ENCODE assay signal across 17 cellular contexts in genomic region chr15:67914028-67914427, GRCh38.
DNase-seq lines count a peak whose midpoint lies in the region; ATAC-seq and TF ChIP-seq lines count a peak whose summit lies in the region.
"Had no signal": no experiment of that assay in that cellular context is flagged by ENCODE, and none has a peak within 500 bp of the region (broad histone marks: within the 10 kb centered on the region; RNA-seq: fewer than 3 reads in every experiment).

No MANE protein-coding gene starts in this region.

- peak overlapping the region; percentile 98 for H3K27ac ChIP-seq in 22Rv1
- peak overlapping the region; percentile 21 to 91 (median 85) for H3K27ac ChIP-seq in stomach
- H3K27ac ChIP-seq in lower lobe of right lung: no peak overlapping the region
- H3K27ac ChIP-seq: neutrophil had no signal

- TF ChIP-seq POLR2A in stomach (IDR thresholded peaks at IDR 0.05): no peak

- no peaks in the 10 kb centered on the region for H3K36me3 Mint-ChIP-seq in brain
- no peaks in the 10 kb centered on the region for H3K36me3 Mint-ChIP-seq in nephron (ENCODE audit: low read depth)

- H3K27me3 Mint-ChIP-seq in brain (peaks cover 2% of the 10 kb centered on the region), nephron (ENCODE audit: low read depth) (no peaks in the 10 kb centered on the region)
- H3K27me3 Mint-ChIP-seq: activated CD8-positive, alpha-beta T cell treated with anti-CD3 and anti-CD28 coated beads for 36 hours; dendritic cell treated with granulocyte-macrophage colony-stimulating factor and Interleukin-4, amounts not matched to agents 40 ng/mL and 50 ng/mL, for 4 days had no signal

- H3K36me3 ChIP-seq in stomach: no peaks in the 10 kb centered on the region
- H3K36me3 ChIP-seq in lower lobe of right lung: no peaks in the 10 kb centered on the region
- H3K36me3 ChIP-seq: breast epithelium, neutrophil had no signal

- H3K9me3 ChIP-seq in stomach (peaks cover 0 to 19% (median 5%) of the 10 kb centered on the region in 4 donors), lower lobe of right lung (peaks cover 8% of the 10 kb centered on the region)

- DNase-seq in stomach (no peak), D341Med (ENCODE audit: low spot score) (no peak), lower lobe of right lung (no peak), SW480 (ENCODE audit: low spot score) (no peak)
- DNase-seq: activated CD8-positive, alpha-beta T cell treated with anti-CD3 and anti-CD28 coated beads for 36 hours; activated gamma-delta T cell; NCI-H1930; NCI-H226; T1000 had no signal

- H3K27ac Mint-ChIP-seq in brain (peak overlapping the region in 3 of 5 experiments; percentile 90 to 97 (median 92)), nephron (peak overlapping the region; percentile 98 to 99 (median 98))
- H3K27ac Mint-ChIP-seq: activated CD8-positive, alpha-beta T cell treated with anti-CD3 and anti-CD28 coated beads for 36 hours; dendritic cell treated with granulocyte-macrophage colony-stimulating factor and Interleukin-4, amounts not matched to agents 40 ng/mL and 50 ng/mL, for 4 days had no signal

- H3K4me3 Mint-ChIP-seq in brain: peak overlapping the region in 1 of 5 experiments; percentile 35
- no peak overlapping the region for H3K4me3 Mint-ChIP-seq in nephron
- H3K4me3 Mint-ChIP-seq: activated CD8-positive, alpha-beta T cell treated with anti-CD3 and anti-CD28 coated beads for 36 hours; dendritic cell treated with granulocyte-macrophage colony-stimulating factor and Interleukin-4, amounts not matched to agents 40 ng/mL and 50 ng/mL, for 4 days had no signal

- H3K4me1 ChIP-seq in stomach (peaks cover 34 to 73% (median 58%) of the 10 kb centered on the region in 4 donors), lower lobe of right lung (peaks cover 35% of the 10 kb centered on the region)
- H3K4me1 ChIP-seq: breast epithelium had no signal

- TF ChIP-seq CTCF in 22Rv1 (IDR thresholded peaks at IDR 0.05): no peak
- no peak for TF ChIP-seq CTCF in brain (conservative IDR thresholded peaks at IDR 0.05)
- no peak for TF ChIP-seq CTCF in nephron (IDR thresholded peaks at IDR 0.05; ENCODE audit: unreplicated experiment in 3 of 3)
- TF ChIP-seq CTCF in stomach (IDR thresholded peaks at IDR 0.05): no peak
- no peak for TF ChIP-seq CTCF in lower lobe of right lung (IDR thresholded peaks at IDR 0.05)

- no peak for TF ChIP-seq EP300 in stomach (IDR thresholded peaks at IDR 0.05)

- H3K9me3 Mint-ChIP-seq in brain: peaks cover 9 to 27% (median 17%) of the 10 kb centered on the region in 5 experiments
- peaks cover 7% of the 10 kb centered on the region for H3K9me3 Mint-ChIP-seq in nephron

- H3K4me3 ChIP-seq in stomach (no peak overlapping the region), lower lobe of right lung (no peak overlapping the region)
- H3K4me3 ChIP-seq: breast epithelium had no signal

- ATAC-seq in lower lobe of right lung (no peak), GM18498 (IDR thresholded peaks at IDR 0.05; ENCODE audit: unreplicated experiment) (no peak)
- ATAC-seq: activated CD4-positive, CD25-positive, alpha-beta regulatory T cell treated with anti-CD3 and anti-CD28 coated beads, Interleukin-2, amount 50 U/mL, for 24 hours; activated CD8-positive, alpha-beta T cell treated with anti-CD3 and anti-CD28 coated beads for 36 hours had no signal

- H3K4me1 Mint-ChIP-seq in brain: peaks cover 33% of the 10 kb centered on the region
- peaks cover 48% of the 10 kb centered on the region for H3K4me1 Mint-ChIP-seq in nephron

- WGBS in stomach, 5 donors: 63 to 100% (median 77%) methylated on average over 1 of the region's 1 CpG

- no peaks in the 10 kb centered on the region for H3K27me3 ChIP-seq in stomach
- H3K27me3 ChIP-seq in lower lobe of right lung (ENCODE audit: low read depth): no peaks in the 10 kb centered on the region
- H3K27me3 ChIP-seq: breast epithelium, neutrophil had no signal

- intact Hi-C loops in stomach (cut with DNase I; ENCODE audit: low total_unique reads) (no loop called here), lower lobe of right lung (cut with DNase I) (no loop called here)
